Comparison of ENCODE assay signal across 11 cellular contexts in genomic region chr9:91119679-91120078, GRCh38.
A peak's percentile ranks its signal among the peaks of the same experiment; 100 is the strongest.
DNase-seq lines count a peak whose midpoint lies in the region; ATAC-seq and TF ChIP-seq lines count a peak whose summit lies in the region.
"Had no signal": no experiment of that assay in that cellular context is flagged by ENCODE, and none has a peak within 500 bp of the region (broad histone marks: within the 10 kb centered on the region; RNA-seq: fewer than 3 reads in every experiment).

No MANE protein-coding gene starts in this region.

- no peak for TF ChIP-seq POLR2A in uterus (IDR thresholded peaks at IDR 0.05)
- no peak for TF ChIP-seq POLR2A in prostate gland (IDR thresholded peaks at IDR 0.05)

- no peak for ATAC-seq in left ventricle myocardium superior
- ATAC-seq in activated naive CD8-positive, alpha-beta T cell treated with anti-CD3 and anti-CD28 coated beads, Interleukin-2, amount 50 U/mL, for 24 hours: no peak

- H3K9me3 ChIP-seq in cardiac muscle cell (ENCODE audit: low read depth) (no peaks in the 10 kb centered on the region), uterus (peaks cover 0 to 5% of the 10 kb centered on the region in 2 donors), prostate gland (no peaks in the 10 kb centered on the region)

- no peaks in the 10 kb centered on the region for H3K27me3 ChIP-seq in cardiac muscle cell
- H3K27me3 ChIP-seq in brain microvascular endothelial cell (replicated peaks): no peaks in the 10 kb centered on the region
- no peaks in the 10 kb centered on the region for H3K27me3 ChIP-seq in uterus
- H3K27me3 ChIP-seq in prostate gland (replicated peaks; ENCODE audit: insufficient read depth): no peaks in the 10 kb centered on the region

- H3K27ac Mint-ChIP-seq in activated naive CD8-positive, alpha-beta T cell treated with anti-CD3 and anti-CD28 coated beads, Interleukin-2, amount 50 U/mL, for 24 hours: no peak overlapping the region

- peaks cover 19% of the 10 kb centered on the region for H3K9me3 Mint-ChIP-seq in activated naive CD8-positive, alpha-beta T cell treated with anti-CD3 and anti-CD28 coated beads, Interleukin-2, amount 50 U/mL, for 24 hours

- H3K27ac ChIP-seq in cardiac muscle cell (peak overlapping the region; percentile 70), brain microvascular endothelial cell (peak overlapping the region; percentile 39), uterus (peak overlapping the region; percentile 87), prostate gland (no peak overlapping the region)

- H3K36me3 Mint-ChIP-seq in activated naive CD8-positive, alpha-beta T cell treated with anti-CD3 and anti-CD28 coated beads, Interleukin-2, amount 50 U/mL, for 24 hours (ENCODE audit: low read depth): peaks cover 6% of the 10 kb centered on the region

- H3K4me1 ChIP-seq in cardiac muscle cell (ENCODE audit: low read depth): peaks cover 24% of the 10 kb centered on the region
- peaks cover 6 to 8% of the 10 kb centered on the region in 2 donors for H3K4me1 ChIP-seq in uterus
- no peaks in the 10 kb centered on the region for H3K4me1 ChIP-seq in prostate gland (replicated peaks)

- H3K4me3 Mint-ChIP-seq in activated naive CD8-positive, alpha-beta T cell treated with anti-CD3 and anti-CD28 coated beads, Interleukin-2, amount 50 U/mL, for 24 hours: no peak overlapping the region

- no peak overlapping the region for H3K4me3 ChIP-seq in cardiac muscle cell
- no peak overlapping the region for H3K4me3 ChIP-seq in brain microvascular endothelial cell (ENCODE audit: low read depth, low read length)
- H3K4me3 ChIP-seq in uterus: no peak overlapping the region
- H3K4me3 ChIP-seq in prostate gland: no peak overlapping the region

- no peak for DNase-seq in cardiac muscle cell (ENCODE audit: low read depth in 1 of 2, low spot score in 1 of 2)
- DNase-seq in left ventricle myocardium superior: no peak
- peak; percentile 30 for DNase-seq in brain microvascular endothelial cell
- DNase-seq in kidney tubule cell (ENCODE audit: low spot score): peak; percentile 25
- DNase-seq in uterus: no peak
- no peak for DNase-seq in activated naive CD8-positive, alpha-beta T cell treated with anti-CD3 and anti-CD28 coated beads, Interleukin-2, amount 50 U/mL, for 24 hours
- no peak for DNase-seq in central memory CD4-positive, alpha-beta T cell
- DNase-seq in prostate gland (ENCODE audit: low spot score): no peak
- DNase-seq: activated CD8-positive, alpha-beta memory T cell treated with anti-CD3 and anti-CD28 coated beads, Interleukin-2, amount 50 U/mL, for 4 hours; amygdala; glutamatergic neuron had no signal

- in situ Hi-C loops in brain microvascular endothelial cell (cut with HindIII; ENCODE audit: low pct_ligation_motif_present, low sequenced_read_pairs): no loop called here

- peaks cover 24% of the 10 kb centered on the region for H3K4me1 Mint-ChIP-seq in activated naive CD8-positive, alpha-beta T cell treated with anti-CD3 and anti-CD28 coated beads, Interleukin-2, amount 50 U/mL, for 24 hours

- H3K36me3 ChIP-seq in cardiac muscle cell: no peaks in the 10 kb centered on the region
- H3K36me3 ChIP-seq in brain microvascular endothelial cell (replicated peaks): no peaks in the 10 kb centered on the region
- H3K36me3 ChIP-seq in uterus: no peaks in the 10 kb centered on the region
- H3K36me3 ChIP-seq in prostate gland: no peaks in the 10 kb centered on the region

- peaks cover 13% of the 10 kb centered on the region for H3K27me3 Mint-ChIP-seq in activated naive CD8-positive, alpha-beta T cell treated with anti-CD3 and anti-CD28 coated beads, Interleukin-2, amount 50 U/mL, for 24 hours

- WGBS in prostate gland: 41% methylated on average over 3 of the region's 3 CpGs

- TF ChIP-seq CTCF in cardiac muscle cell (IDR thresholded peaks at IDR 0.05; ENCODE audit: low read depth, low read length): no peak
- TF ChIP-seq CTCF in brain microvascular endothelial cell (IDR thresholded peaks at IDR 0.05; ENCODE audit: low read depth, low read length, missing control alignments): no peak
- TF ChIP-seq CTCF in uterus (IDR thresholded peaks at IDR 0.05): no peak
- no peak for TF ChIP-seq CTCF in prostate gland (IDR thresholded peaks at IDR 0.05)

- intact Hi-C loops in left ventricle myocardium superior (cut with micrococcal nuclease) (no loop called here), uterus (cut with DNase I; ENCODE audit: low total_unique reads) (no loop called here), prostate gland (cut with DNase I) (loop anchor here (5.0 kb wide), 2 partner anchors 73 to 303 kb away; partner anchors contain the start of gene NFIL3)

Comparison
In these comparisons a context has a peak if more than half of its experiments do, and no peak if none do; other contexts are left out.
1. DNase-seq: peak in brain microvascular endothelial cell (single experiment) and kidney tubule cell (single experiment); none in cardiac muscle cell (0 of 2), left ventricle myocardium superior (single experiment), uterus (0 of 2), activated naive CD8-positive, alpha-beta T cell treated with anti-CD3 and anti-CD28 coated beads, Interleukin-2, amount 50 U/mL, for 24 hours (single experiment), central memory CD4-positive, alpha-beta T cell (single experiment) and prostate gland (single experiment).
2. H3K27ac ChIP-seq: peak in cardiac muscle cell (single experiment), brain microvascular endothelial cell (single experiment) and uterus (2 of 2); none in prostate gland (0 of 2).